ENCODE assay signal across 25 cellular contexts in genomic region chr6:140490086-140490485, GRCh38.
DNase-seq lines count a peak whose midpoint lies in the region; ATAC-seq and TF ChIP-seq lines count a peak whose summit lies in the region.
"Had no signal": no experiment of that assay in that cellular context is flagged by ENCODE, and none has a peak within 500 bp of the region (broad histone marks: within the 10 kb centered on the region; RNA-seq: fewer than 3 reads in every experiment).

No MANE protein-coding gene starts in this region.

- intact Hi-C loops in HCT116 (cut with micrococcal nuclease) (no loop called here), PC-3 (cut with micrococcal nuclease) (no loop called here), Right ventricle myocardium superior (cut with DNase I) (no loop called here)

- H3K79me2 ChIP-seq in HCT116 (ENCODE audit: insufficient read depth, low read length) (no peaks in the 10 kb centered on the region), PC-3 (ENCODE audit: low read length) (no peaks in the 10 kb centered on the region), smooth muscle cell (ENCODE audit: low read depth) (no peaks in the 10 kb centered on the region)
- H3K79me2 ChIP-seq: parathyroid adenoma had no signal

- H3K4me2 ChIP-seq in HCT116 (ENCODE audit: low read length): no peak overlapping the region
- no peak overlapping the region for H3K4me2 ChIP-seq in PC-3 (ENCODE audit: low read length)
- peak overlapping the region; percentile 29 for H3K4me2 ChIP-seq in smooth muscle cell

- RAD21 ChIA-PET in HCT116 (lab: Charles Lee; ENCODE audit: low non-redundant PET in 1 of 2, low total read pairs in 2 of 2, uncharacterized antibody in 2 of 2, unreplicated experiment in 2 of 2): no interaction called here

- CTCF ChIA-PET in HCT116 (lab: Charles Lee) (no interaction called here), PC-3 (lab: Charles Lee) (no interaction called here)

- no peak for ATAC-seq in HCT116
- no peak for ATAC-seq in PC-3
- no peak for ATAC-seq in HG02852 (IDR thresholded peaks at IDR 0.05; ENCODE audit: unreplicated experiment)
- no peak for ATAC-seq in Right ventricle myocardium superior (ENCODE audit: poor library complexity)
- ATAC-seq: activated CD4-positive, alpha-beta T cell treated with anti-CD3 and anti-CD28 coated beads for 36 hours; activated naive CD8-positive, alpha-beta T cell treated with anti-CD3 and anti-CD28 coated beads, Interleukin-2, amount 50 U/mL, for 24 hours; body of pancreas; right cardiac atrium; stimulated activated naive CD8-positive, alpha-beta T cell treated with anti-CD3 and anti-CD28 coated beads, Interleukin-15, amount 100 ng/mL, for 72 hours had no signal

- H3K4me1 ChIP-seq in HCT116 (ENCODE audit: control insufficient read depth in 1 of 2, insufficient read depth in 2 of 2, low read length in 2 of 2) (peaks cover 7 to 16% of the 10 kb centered on the region in 2 experiments), PC-3 (ENCODE audit: insufficient read depth, low read length) (peaks cover 34% of the 10 kb centered on the region), smooth muscle cell (ENCODE audit: low read depth) (peaks cover 16% of the 10 kb centered on the region)
- H3K4me1 ChIP-seq: Peyer's patch had no signal

- TF ChIP-seq CTCF in HCT116 (IDR thresholded peaks at IDR 0.05 in 2 of 3, conservative IDR thresholded peaks at IDR 0.05 in 1 of 3; ENCODE audit: borderline replicate concordance in 1 of 3, insufficient read depth in 1 of 3, low read depth in 2 of 3, low read length in 2 of 3): no peak
- no peak for TF ChIP-seq CTCF in PC-3 (conservative IDR thresholded peaks at IDR 0.05; ENCODE audit: low read depth, low read length)
- TF ChIP-seq CTCF in smooth muscle cell (IDR thresholded peaks at IDR 0.05; ENCODE audit: borderline replicate concordance, insufficient read depth, poor library complexity, severe bottlenecking): no peak

- H2AFZ ChIP-seq in HCT116 (ENCODE audit: low read depth, low read length, poor library complexity, severe bottlenecking) (no peak overlapping the region), PC-3 (ENCODE audit: low read length) (no peak overlapping the region), smooth muscle cell (ENCODE audit: low read depth) (no peak overlapping the region)
- H2AFZ ChIP-seq: parathyroid adenoma had no signal

- TF ChIP-seq RAD21 in HCT116 (IDR thresholded peaks at IDR 0.05; ENCODE audit: low read depth): no peak

- no peak for TF ChIP-seq POLR2A in HCT116 (IDR thresholded peaks at IDR 0.05; ENCODE audit: borderline replicate concordance, extremely low read depth, insufficient read depth, insufficient read length)

- POLR2A ChIA-PET in HCT116 (lab: Charles Lee) (no interaction called here), PC-3 (lab: Charles Lee; ENCODE audit: unreplicated experiment) (no interaction called here)

- H3F3A ChIP-seq in PC-3 (ENCODE audit: low read length, unreplicated experiment) (no peaks in the 10 kb centered on the region), smooth muscle cell (ENCODE audit: low read depth) (peaks cover 7% of the 10 kb centered on the region)

- DNase-seq in HCT116 (ENCODE audit: low read depth, low spot score): no peak
- peak; percentile 17 for DNase-seq in PC-3
- DNase-seq in fibroblast of peridontal ligament (ENCODE audit: extremely low read depth): peak; percentile 46
- DNase-seq in smooth muscle cell (lab: John Stamatoyannopoulos, UW; ENCODE audit: unreplicated experiment): no peak
- DNase-seq in SIG-M5 treated with dmso at 0.1 percent for 504 hours (lab: John Stamatoyannopoulos, UW; ENCODE audit: unreplicated experiment): no peak
- DNase-seq in Right ventricle myocardium superior: no peak
- DNase-seq: activated CD4-positive, alpha-beta T cell treated with anti-CD3 and anti-CD28 coated beads for 36 hours; activated CD8-positive, alpha-beta memory T cell treated with anti-CD3 and anti-CD28 coated beads for 24 hours; activated gamma-delta T cell treated with Interleukin-2 at 50 U/mL for 16 hours; activated naive CD8-positive, alpha-beta T cell treated with anti-CD3 and anti-CD28 coated beads, Interleukin-2, amount 50 U/mL, for 24 hours; activated T-cell treated with anti-CD3 and anti-CD28 coated beads, Interleukin-2, amount 50 U/mL, for 24 hours; body of pancreas; DMS79; H7; NCI-H1436 treated with DMSO at 0.1 percent for 48 hours; NCI-H524 treated with DMSO at 0.1 percent for 48 hours; nephron progenitor cell; NK-92 treated with Interleukin-12 subunit alpha and Interleukin-12 subunit beta, amount 100 ng/mL, for 24 hours; Peyer's patch; right cardiac atrium; stimulated activated naive CD8-positive, alpha-beta T cell treated with anti-CD3 and anti-CD28 coated beads, Interleukin-15, amount 100 ng/mL, for 72 hours; tibial artery had no signal

- H3K27ac ChIP-seq in HCT116 (ENCODE audit: low read depth, low read length): no peak overlapping the region
- no peak overlapping the region for H3K27ac ChIP-seq in PC-3 (ENCODE audit: low read length)
- no peak overlapping the region for H3K27ac ChIP-seq in smooth muscle cell (ENCODE audit: low read depth)
- H3K27ac ChIP-seq: body of pancreas, parathyroid adenoma, Peyer's patch, tibial artery had no signal

- H3K4me3 ChIP-seq in HCT116 (replicated peaks in 1 of 2; ENCODE audit: low read depth in 1 of 2, low read length in 2 of 2) (no peak overlapping the region), PC-3 (ENCODE audit: low read length) (no peak overlapping the region), smooth muscle cell (no peak overlapping the region)
- H3K4me3 ChIP-seq: body of pancreas, lung, Peyer's patch, tibial artery had no signal

- H3K36me3 ChIP-seq in HCT116 (ENCODE audit: control insufficient read depth in 1 of 2, insufficient read depth in 2 of 2, low read length in 2 of 2) (no peaks in the 10 kb centered on the region), PC-3 (ENCODE audit: low read depth, low read length) (no peaks in the 10 kb centered on the region), smooth muscle cell (ENCODE audit: low read depth) (no peaks in the 10 kb centered on the region)
- H3K36me3 ChIP-seq: Peyer's patch, tibial artery had no signal

- H4K20me1 ChIP-seq in HCT116 (ENCODE audit: insufficient read depth) (no peaks in the 10 kb centered on the region; the same call in 1 of the 2 replicates), PC-3 (ENCODE audit: low read length) (no peaks in the 10 kb centered on the region), smooth muscle cell (ENCODE audit: low read depth) (no peaks in the 10 kb centered on the region)

- H3K9ac ChIP-seq in HCT116 (ENCODE audit: low read length) (no peak overlapping the region), PC-3 (ENCODE audit: low read length) (no peak overlapping the region), smooth muscle cell (ENCODE audit: low read depth) (no peak overlapping the region)
- H3K9ac ChIP-seq: parathyroid adenoma had no signal

- H3K27me3 ChIP-seq in HCT116 (ENCODE audit: insufficient read depth, low read length) (no peaks in the 10 kb centered on the region), PC-3 (ENCODE audit: low read length) (no peaks in the 10 kb centered on the region), smooth muscle cell (ENCODE audit: low read depth) (no peaks in the 10 kb centered on the region)
- H3K27me3 ChIP-seq: body of pancreas, Peyer's patch, tibial artery had no signal

- BruUV-seq in HCT116 (replicated peaks; lab: Mats Ljungman, UMichigan) (no TSS peak), PC-3 (replicated peaks; lab: Mats Ljungman, UMichigan) (no TSS peak)

- H3K9me3 ChIP-seq in HCT116 (ENCODE audit: control insufficient read depth in 1 of 2, insufficient read depth in 1 of 2, low read depth in 1 of 2, low read length in 2 of 2): peaks cover 0 to 8% of the 10 kb centered on the region in 2 experiments; a peak in 1 of 4 replicates
- H3K9me3 ChIP-seq in PC-3 (ENCODE audit: low read length): peaks cover 6% of the 10 kb centered on the region; the same call in 1 of the 2 replicates
- no peaks in the 10 kb centered on the region for H3K9me3 ChIP-seq in smooth muscle cell (replicated peaks; ENCODE audit: low read depth)
- H3K9me3 ChIP-seq: body of pancreas had no signal

- no peaks in the 10 kb centered on the region for H3K9me2 ChIP-seq in HCT116 (ENCODE audit: insufficient read depth)
- no peaks in the 10 kb centered on the region for H3K9me2 ChIP-seq in PC-3 (replicated peaks; ENCODE audit: low read length)

- WGBS in smooth muscle cell (ENCODE audit: low lambda C conversion rate): 85% methylated on average over 2 of the region's 2 CpGs

TF ChIP-seq in HCT116, 20 proteins besides CTCF, POLR2A, EP300 and RAD21:
- TF ChIP-seq YY1 (IDR thresholded peaks at IDR 0.05; ENCODE audit: extremely low read depth, insufficient replicate concordance, low read depth, low read length): no peak
- TF ChIP-seq FOSL1 (IDR thresholded peaks at IDR 0.05; ENCODE audit: low read depth): peak; percentile 45
TF ChIP-seq in HCT116: peak in this region for 1.

Comparison
In these comparisons a context has a peak if more than half of its experiments do, and no peak if none do; other contexts are left out.
1. DNase-seq: peak in PC-3 (single experiment) and fibroblast of peridontal ligament (single experiment); none in HCT116 (single experiment), smooth muscle cell (single experiment), SIG-M5 treated with dmso at 0.1 percent for 504 hours (single experiment) and Right ventricle myocardium superior (single experiment).